Comparison of ENCODE assay signal across 12 cellular contexts in the genomic region with DNA sequence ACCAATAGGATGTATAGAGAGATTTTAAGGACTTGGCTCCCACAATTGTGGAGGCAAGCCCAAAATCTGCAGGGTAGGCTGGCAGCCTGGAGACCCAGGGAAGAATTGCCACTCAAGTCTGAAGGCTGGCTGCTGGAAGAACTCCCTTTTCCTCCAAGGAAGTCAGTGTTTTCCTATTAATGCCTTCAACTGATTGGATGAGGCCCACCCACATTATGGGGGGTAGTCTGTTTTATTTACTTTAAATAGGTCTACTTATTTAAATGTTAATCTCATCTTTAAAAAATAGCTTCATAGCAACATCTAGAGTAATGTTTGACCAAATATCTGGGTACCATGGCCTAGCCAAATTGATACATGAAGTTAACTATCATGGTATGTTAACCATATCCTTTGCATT. TPM values are rescaled to one million over a fixed set of nuclear protein-coding genes. Genes with fewer than 3 reads are reported as not detected.
"Had no signal": no experiment of that assay in that cellular context is flagged by ENCODE, and none has a peak within 500 bp of the region (broad histone marks: within the 10 kb centered on the region; RNA-seq: fewer than 3 reads in every experiment).

No MANE protein-coding gene starts in this region.

- DNase-seq: GOT3, H7, H9, HCEC 1CT, HFFc6 had no signal

- H3K4me1 ChIP-seq: HAP-1 had no signal

- H3K9me3 ChIP-seq: HAP-1 had no signal

- ATAC-seq: GM23338, HCT116 had no signal

- FAIRE-seq: H1, H54 had no signal

- H3K4me2 ChIP-seq: GM23338 had no signal

- H2AFZ ChIP-seq: GM23248, GM23338 had no signal

- H3K9ac ChIP-seq: GM23248 had no signal

- H3K27ac ChIP-seq: GM23248 had no signal

- H3K4me3 ChIP-seq: GM23248, GM23338, HAP-1 had no signal

RNA-seq across cellular contexts. Expression of a gene that starts 20.1 kb away (rescaled TPM):
- total RNA-seq: GM23248, GM23338, H1, H4, H9, HFFc6 had no signal
- polyA plus RNA-seq: GM23248 had no signal
